In the genomic region with DNA sequence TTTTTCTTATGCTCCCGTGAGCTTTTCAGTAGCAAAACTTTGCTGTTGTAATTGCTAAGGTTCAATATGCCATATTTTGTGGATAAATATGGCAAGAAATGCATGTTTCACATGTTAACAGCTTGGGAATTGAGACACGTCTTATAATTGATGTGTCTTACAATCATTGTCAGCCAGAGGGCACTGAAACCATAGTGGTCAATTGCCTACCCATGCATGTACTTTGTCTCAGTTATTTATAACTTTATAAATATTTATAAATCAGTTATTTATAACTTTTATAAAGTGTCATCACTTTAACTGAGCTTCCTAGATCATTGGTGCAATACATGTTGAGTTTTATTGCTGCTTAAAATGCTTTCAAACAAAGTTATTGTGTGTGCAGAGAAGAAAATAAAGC, we compare ENCODE assay signal across 8 cellular contexts.
DNase-seq lines count a peak whose midpoint lies in the region; ATAC-seq and TF ChIP-seq lines count a peak whose summit lies in the region.

No MANE protein-coding gene starts in this region.

- H3K9ac ChIP-seq in MM.1S (ENCODE audit: low read length): no peak overlapping the region
- no peak overlapping the region for H3K9ac ChIP-seq in mammary epithelial cell (ENCODE audit: insufficient read depth, low read length)

- dilution Hi-C loops in mammary epithelial cell (cut with HindIII; ENCODE audit: low sequenced_read_pairs): no loop called here

- no peaks in the 10 kb centered on the region for H3F3A ChIP-seq in MM.1S (ENCODE audit: insufficient read depth, low read length)

- DNase-seq in Caco-2 (peak in 1 of 2 experiments; percentile 29), MM.1S (peak; percentile 27), mammary epithelial cell (peak; percentile 27), lower lobe of right lung (no peak), posterior vena cava (ENCODE audit: low spot score) (no peak), OCI-M2 (lab: John Stamatoyannopoulos, UW; ENCODE audit: unreplicated experiment) (no peak)
- no peak for DNase-seq in activated effector memory CD4-positive, alpha-beta T cell treated with anti-CD3 and anti-CD28 coated beads, Interleukin-2, amount 50 U/mL, for 16 hours

- peaks cover 13% of the 10 kb centered on the region for H3K4me1 Mint-ChIP-seq in Caco-2 (ENCODE audit: low read depth, unreplicated experiment)

- peak; percentile 41 to 57 for ATAC-seq in lower lobe of right lung

- POLR2A ChIA-PET in Caco-2 (lab: Charles Lee): no interaction called here

- H2AFZ ChIP-seq in MM.1S (ENCODE audit: low read length) (no peak overlapping the region), mammary epithelial cell (ENCODE audit: low read depth, low read length) (no peak overlapping the region)

- H3K36me3 ChIP-seq in Caco-2 (ENCODE audit: control insufficient read depth, insufficient read depth, low read length): no peaks in the 10 kb centered on the region
- H3K36me3 ChIP-seq in MM.1S (replicated peaks; ENCODE audit: insufficient read depth, low read length): no peaks in the 10 kb centered on the region
- H3K36me3 ChIP-seq in mammary epithelial cell (ENCODE audit: insufficient read depth, low read length): no peaks in the 10 kb centered on the region
- H3K36me3 ChIP-seq in lower lobe of right lung: no peaks in the 10 kb centered on the region

- H3K27ac ChIP-seq in 22Rv1: no peak overlapping the region
- no peak overlapping the region for H3K27ac ChIP-seq in MM.1S (ENCODE audit: low read length)
- H3K27ac ChIP-seq in mammary epithelial cell (ENCODE audit: insufficient read depth, low read depth, low read length): no peak overlapping the region
- H3K27ac ChIP-seq in lower lobe of right lung: no peak overlapping the region

- H3K4me2 ChIP-seq in MM.1S (ENCODE audit: low read depth, low read length) (no peak overlapping the region), mammary epithelial cell (ENCODE audit: insufficient read depth, low read depth, low read length) (no peak overlapping the region)

- H3K27ac Mint-ChIP-seq in Caco-2 (ENCODE audit: unreplicated experiment): no peak overlapping the region

- no peaks in the 10 kb centered on the region for H3K27me3 Mint-ChIP-seq in Caco-2 (ENCODE audit: insufficient read depth, unreplicated experiment)

- H4K20me1 ChIP-seq in MM.1S (ENCODE audit: insufficient read depth, low read length) (no peaks in the 10 kb centered on the region), mammary epithelial cell (ENCODE audit: insufficient read depth, low read length) (no peaks in the 10 kb centered on the region)

- in situ Hi-C loops in mammary epithelial cell (cut with MboI; ENCODE audit: low sequenced_read_pairs in 2 of 2): loop anchor here (5.0 to 10.0 kb wide), 3 partner anchors 262 to 345 kb away; no protein-coding TSS in a partner anchor

- no peaks in the 10 kb centered on the region for H3K9me2 ChIP-seq in MM.1S (replicated peaks; ENCODE audit: insufficient read depth, low read length)

- H3K4me1 ChIP-seq in Caco-2 (peaks cover 7% of the 10 kb centered on the region), MM.1S (ENCODE audit: low read length) (no peaks in the 10 kb centered on the region), mammary epithelial cell (ENCODE audit: insufficient read depth, low read length) (peaks cover 8% of the 10 kb centered on the region), lower lobe of right lung (no peaks in the 10 kb centered on the region)

- peaks cover 5% of the 10 kb centered on the region for H3K36me3 Mint-ChIP-seq in Caco-2 (ENCODE audit: insufficient read depth, unreplicated experiment)

- no peaks in the 10 kb centered on the region for H3K9me3 ChIP-seq in Caco-2
- no peaks in the 10 kb centered on the region for H3K9me3 ChIP-seq in MM.1S (replicated peaks; ENCODE audit: insufficient read depth, low read length)
- no peaks in the 10 kb centered on the region for H3K9me3 ChIP-seq in mammary epithelial cell (replicated peaks; ENCODE audit: insufficient read depth, low read length)
- H3K9me3 ChIP-seq in lower lobe of right lung: no peaks in the 10 kb centered on the region

- WGBS in mammary epithelial cell (ENCODE audit: low coverage, missing lambda C conversion rate): 9% methylated on average over 2 of the region's 2 CpGs

- intact Hi-C loops in Caco-2 (cut with micrococcal nuclease; ENCODE audit: unreplicated experiment): loop anchor here (1.0 to 2.0 kb wide), 3 partner anchors 186 to 347 kb away; no protein-coding TSS in a partner anchor
- intact Hi-C loops in mammary epithelial cell (cut with micrococcal nuclease): loop anchor here (1.0 to 2.0 kb wide), 3 partner anchors 185 to 347 kb away; no protein-coding TSS in a partner anchor
- intact Hi-C loops in lower lobe of right lung (cut with DNase I): no loop called here
- intact Hi-C loops in posterior vena cava (cut with DNase I): no loop called here

- H3K4me3 ChIP-seq in Caco-2 (ENCODE audit: low read depth, low read length) (no peak overlapping the region), MM.1S (ENCODE audit: low read length) (no peak overlapping the region), mammary epithelial cell (replicated peaks in 1 of 3; ENCODE audit: insufficient read depth in 1 of 3, low read depth in 2 of 3, low read length in 3 of 3) (no peak overlapping the region), lower lobe of right lung (no peak overlapping the region)

- H3K4me3 Mint-ChIP-seq in Caco-2 (ENCODE audit: unreplicated experiment): no peak overlapping the region

- CTCF ChIA-PET in Caco-2 (lab: Charles Lee): interaction anchor here (0.6 to 1.2 kb wide), 5 partner anchors 209 to 347 kb away, joined by 4 to 11 read pairs (median 5); no protein-coding TSS in a partner anchor
- CTCF ChIA-PET in mammary epithelial cell (lab: Charles Lee; ENCODE audit: low non-redundant PET): interaction anchor here (0.6 kb wide), 2 partner anchors 250 to 261 kb away, joined by 3 to 14 read pairs; no protein-coding TSS in a partner anchor

- H3K9me3 Mint-ChIP-seq in Caco-2 (ENCODE audit: unreplicated experiment): peaks cover 19% of the 10 kb centered on the region

- BruUV-seq in Caco-2 (replicated peaks; lab: Mats Ljungman, UMichigan) (no TSS peak), mammary epithelial cell (replicated peaks; lab: Mats Ljungman, UMichigan) (no TSS peak)

- H3K79me2 ChIP-seq in MM.1S (ENCODE audit: low read length) (no peaks in the 10 kb centered on the region), mammary epithelial cell (ENCODE audit: insufficient read depth, low read length) (no peaks in the 10 kb centered on the region)

- H3K27me3 ChIP-seq in Caco-2 (replicated peaks; ENCODE audit: control insufficient read depth, insufficient read depth, low read length) (no peaks in the 10 kb centered on the region), MM.1S (replicated peaks; ENCODE audit: insufficient read depth, low read length) (no peaks in the 10 kb centered on the region), mammary epithelial cell (ENCODE audit: insufficient read depth, low read length) (no peaks in the 10 kb centered on the region), lower lobe of right lung (ENCODE audit: low read depth) (no peaks in the 10 kb centered on the region)

- TF ChIP-seq CTCF in 22Rv1 (IDR thresholded peaks at IDR 0.05): peak; percentile 72
- peak; percentile 25 to 29 for TF ChIP-seq CTCF in Caco-2 (IDR thresholded peaks at IDR 0.05; ENCODE audit: insufficient read depth in 1 of 2, low read depth in 1 of 2, low read length in 1 of 2, severe bottlenecking in 1 of 2, unreplicated experiment in 1 of 2)
- 0 out of 2 replicates have a peak, but pooled peaks have one; percentile 19 for TF ChIP-seq CTCF in MM.1S (IDR thresholded peaks at IDR 0.05; ENCODE audit: low read length)
- peak; percentile 34 to 71 for TF ChIP-seq CTCF in mammary epithelial cell (conservative IDR thresholded peaks at IDR 0.05 in 1 of 2, IDR thresholded peaks at IDR 0.05 in 1 of 2; ENCODE audit: extremely low read depth in 1 of 2, insufficient read depth in 1 of 2, low read depth in 1 of 2, low read length in 2 of 2)
- peak; percentile 53 for TF ChIP-seq CTCF in lower lobe of right lung (IDR thresholded peaks at IDR 0.05)

Comparison
In these comparisons a context has a peak if more than half of its experiments do, and no peak if none do; other contexts are left out.
1. CTCF ChIP-seq: peak in every context shown above with its lines; median percentile 72 in 22Rv1; 53 in lower lobe of right lung; 52 in mammary epithelial cell; 27 in Caco-2; 19 in MM.1S.
2. DNase-seq: peak in MM.1S (single experiment) and mammary epithelial cell (single experiment); none in lower lobe of right lung (single experiment), posterior vena cava (single experiment), activated effector memory CD4-positive, alpha-beta T cell treated with anti-CD3 and anti-CD28 coated beads, Interleukin-2, amount 50 U/mL, for 16 hours (single experiment) and OCI-M2 (single experiment).
3. intact Hi-C loops: an anchor here in Caco-2 (1.0 to 2.0 kb wide) and mammary epithelial cell (1.0 to 2.0 kb wide); none called in lower lobe of right lung and posterior vena cava.